In genomic region chr9:109801484-109801883, GRCh38 we compare ENCODE assay signal across 2 cellular contexts.
A peak's percentile ranks its signal among the peaks of the same experiment; 100 is the strongest.
TF ChIP-seq lines count a peak whose summit lies in the region.

No MANE protein-coding gene starts in this region.

TF ChIP-seq in liver, 16 proteins besides CTCF, POLR2A, EP300 and RAD21:
- TF ChIP-seq FOXA1 (IDR thresholded peaks at IDR 0.05), result no peak
- no peak for TF ChIP-seq EGR1 (IDR thresholded peaks at IDR 0.05; ENCODE audit: low read depth in 2 of 2)
- TF ChIP-seq YY1 (IDR thresholded peaks at IDR 0.05), result no peak
- TF ChIP-seq JUND (IDR thresholded peaks at IDR 0.05), result no peak
- TF ChIP-seq RXRA (IDR thresholded peaks at IDR 0.05), result peak in 1 of 2 donors; percentile 34
- TF ChIP-seq, protein P1, sequence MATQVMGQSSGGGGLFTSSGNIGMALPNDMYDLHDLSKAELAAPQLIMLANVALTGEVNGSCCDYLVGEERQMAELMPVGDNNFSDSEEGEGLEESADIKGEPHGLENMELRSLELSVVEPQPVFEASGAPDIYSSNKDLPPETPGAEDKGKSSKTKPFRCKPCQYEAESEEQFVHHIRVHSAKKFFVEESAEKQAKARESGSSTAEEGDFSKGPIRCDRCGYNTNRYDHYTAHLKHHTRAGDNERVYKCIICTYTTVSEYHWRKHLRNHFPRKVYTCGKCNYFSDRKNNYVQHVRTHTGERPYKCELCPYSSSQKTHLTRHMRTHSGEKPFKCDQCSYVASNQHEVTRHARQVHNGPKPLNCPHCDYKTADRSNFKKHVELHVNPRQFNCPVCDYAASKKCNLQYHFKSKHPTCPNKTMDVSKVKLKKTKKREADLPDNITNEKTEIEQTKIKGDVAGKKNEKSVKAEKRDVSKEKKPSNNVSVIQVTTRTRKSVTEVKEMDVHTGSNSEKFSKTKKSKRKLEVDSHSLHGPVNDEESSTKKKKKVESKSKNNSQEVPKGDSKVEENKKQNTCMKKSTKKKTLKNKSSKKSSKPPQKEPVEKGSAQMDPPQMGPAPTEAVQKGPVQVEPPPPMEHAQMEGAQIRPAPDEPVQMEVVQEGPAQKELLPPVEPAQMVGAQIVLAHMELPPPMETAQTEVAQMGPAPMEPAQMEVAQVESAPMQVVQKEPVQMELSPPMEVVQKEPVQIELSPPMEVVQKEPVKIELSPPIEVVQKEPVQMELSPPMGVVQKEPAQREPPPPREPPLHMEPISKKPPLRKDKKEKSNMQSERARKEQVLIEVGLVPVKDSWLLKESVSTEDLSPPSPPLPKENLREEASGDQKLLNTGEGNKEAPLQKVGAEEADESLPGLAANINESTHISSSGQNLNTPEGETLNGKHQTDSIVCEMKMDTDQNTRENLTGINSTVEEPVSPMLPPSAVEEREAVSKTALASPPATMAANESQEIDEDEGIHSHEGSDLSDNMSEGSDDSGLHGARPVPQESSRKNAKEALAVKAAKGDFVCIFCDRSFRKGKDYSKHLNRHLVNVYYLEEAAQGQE (IDR thresholded peaks at IDR 0.05), result no peak
- TF ChIP-seq HNF4A (conservative IDR thresholded peaks at IDR 0.05), result peak; percentile 45 to 63
- no peak for TF ChIP-seq HNF4G (IDR thresholded peaks at IDR 0.05)
- TF ChIP-seq, protein P2, sequence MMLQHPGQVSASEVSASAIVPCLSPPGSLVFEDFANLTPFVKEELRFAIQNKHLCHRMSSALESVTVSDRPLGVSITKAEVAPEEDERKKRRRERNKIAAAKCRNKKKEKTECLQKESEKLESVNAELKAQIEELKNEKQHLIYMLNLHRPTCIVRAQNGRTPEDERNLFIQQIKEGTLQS (IDR thresholded peaks at IDR 0.05), result no peak
- TF ChIP-seq NR2F2 (IDR thresholded peaks at IDR 0.05), result no peak
- no peak for TF ChIP-seq GABPA (IDR thresholded peaks at IDR 0.05 in 1 of 2, conservative IDR thresholded peaks at IDR 0.05 in 1 of 2)
- TF ChIP-seq TAF1 (conservative IDR thresholded peaks at IDR 0.05), result no peak
- no peak for TF ChIP-seq FOXA2 (IDR thresholded peaks at IDR 0.05)
- TF ChIP-seq SP1 (IDR thresholded peaks at IDR 0.05), result no peak
- TF ChIP-seq, protein P3, sequence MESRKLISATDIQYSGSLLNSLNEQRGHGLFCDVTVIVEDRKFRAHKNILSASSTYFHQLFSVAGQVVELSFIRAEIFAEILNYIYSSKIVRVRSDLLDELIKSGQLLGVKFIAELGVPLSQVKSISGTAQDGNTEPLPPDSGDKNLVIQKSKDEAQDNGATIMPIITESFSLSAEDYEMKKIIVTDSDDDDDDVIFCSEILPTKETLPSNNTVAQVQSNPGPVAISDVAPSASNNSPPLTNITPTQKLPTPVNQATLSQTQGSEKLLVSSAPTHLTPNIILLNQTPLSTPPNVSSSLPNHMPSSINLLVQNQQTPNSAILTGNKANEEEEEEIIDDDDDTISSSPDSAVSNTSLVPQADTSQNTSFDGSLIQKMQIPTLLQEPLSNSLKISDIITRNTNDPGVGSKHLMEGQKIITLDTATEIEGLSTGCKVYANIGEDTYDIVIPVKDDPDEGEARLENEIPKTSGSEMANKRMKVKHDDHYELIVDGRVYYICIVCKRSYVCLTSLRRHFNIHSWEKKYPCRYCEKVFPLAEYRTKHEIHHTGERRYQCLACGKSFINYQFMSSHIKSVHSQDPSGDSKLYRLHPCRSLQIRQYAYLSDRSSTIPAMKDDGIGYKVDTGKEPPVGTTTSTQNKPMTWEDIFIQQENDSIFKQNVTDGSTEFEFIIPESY (IDR thresholded peaks at IDR 0.05), result no peak
- peak; percentile 28 for TF ChIP-seq MAX (IDR thresholded peaks at IDR 0.05)

TF ChIP-seq in HepG2, 621 proteins besides CTCF, POLR2A, EP300 and RAD21:
- TF ChIP-seq ZNF350 (CRISPR knock-in tag; IDR thresholded peaks at IDR 0.05; ENCODE audit: borderline replicate concordance, low read depth), result no peak
- no peak for TF ChIP-seq ZNF468 (CRISPR knock-in tag; IDR thresholded peaks at IDR 0.05)
- TF ChIP-seq, protein P4, sequence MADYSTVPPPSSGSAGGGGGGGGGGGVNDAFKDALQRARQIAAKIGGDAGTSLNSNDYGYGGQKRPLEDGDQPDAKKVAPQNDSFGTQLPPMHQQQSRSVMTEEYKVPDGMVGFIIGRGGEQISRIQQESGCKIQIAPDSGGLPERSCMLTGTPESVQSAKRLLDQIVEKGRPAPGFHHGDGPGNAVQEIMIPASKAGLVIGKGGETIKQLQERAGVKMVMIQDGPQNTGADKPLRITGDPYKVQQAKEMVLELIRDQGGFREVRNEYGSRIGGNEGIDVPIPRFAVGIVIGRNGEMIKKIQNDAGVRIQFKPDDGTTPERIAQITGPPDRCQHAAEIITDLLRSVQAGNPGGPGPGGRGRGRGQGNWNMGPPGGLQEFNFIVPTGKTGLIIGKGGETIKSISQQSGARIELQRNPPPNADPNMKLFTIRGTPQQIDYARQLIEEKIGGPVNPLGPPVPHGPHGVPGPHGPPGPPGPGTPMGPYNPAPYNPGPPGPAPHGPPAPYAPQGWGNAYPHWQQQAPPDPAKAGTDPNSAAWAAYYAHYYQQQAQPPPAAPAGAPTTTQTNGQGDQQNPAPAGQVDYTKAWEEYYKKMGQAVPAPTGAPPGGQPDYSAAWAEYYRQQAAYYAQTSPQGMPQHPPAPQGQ (CRISPR knock-in tag; IDR thresholded peaks at IDR 0.05; ENCODE audit: borderline replicate concordance), result no peak
- no peak for TF ChIP-seq PRPF4 (IDR thresholded peaks at IDR 0.05; ENCODE audit: low read depth, low read length, poor library complexity, severe bottlenecking)
- no peak for TF ChIP-seq NCOA2 (CRISPR knock-in tag; IDR thresholded peaks at IDR 0.05)
- no peak for TF ChIP-seq ZFP82 (CRISPR knock-in tag; IDR thresholded peaks at IDR 0.05; ENCODE audit: borderline replicate concordance)
- TF ChIP-seq HMG20A (CRISPR knock-in tag; IDR thresholded peaks at IDR 0.05; ENCODE audit: borderline replicate concordance), result no peak
- TF ChIP-seq RFX1 (IDR thresholded peaks at IDR 0.05), result no peak
- no peak for TF ChIP-seq ATF5 (CRISPR knock-in tag; IDR thresholded peaks at IDR 0.05; ENCODE audit: low read depth)
- no peak for TF ChIP-seq RELA (CRISPR knock-in tag; IDR thresholded peaks at IDR 0.05)
- no peak for TF ChIP-seq HOMEZ (CRISPR knock-in tag; IDR thresholded peaks at IDR 0.05; ENCODE audit: low read depth)
- no peak for TF ChIP-seq HNRNPUL1 (IDR thresholded peaks at IDR 0.05; ENCODE audit: low read depth, low read length)
- TF ChIP-seq HOXA3 (CRISPR knock-in tag; IDR thresholded peaks at IDR 0.05), result no peak
